ENCODE assay signal across 8 cellular contexts in the genomic region with DNA sequence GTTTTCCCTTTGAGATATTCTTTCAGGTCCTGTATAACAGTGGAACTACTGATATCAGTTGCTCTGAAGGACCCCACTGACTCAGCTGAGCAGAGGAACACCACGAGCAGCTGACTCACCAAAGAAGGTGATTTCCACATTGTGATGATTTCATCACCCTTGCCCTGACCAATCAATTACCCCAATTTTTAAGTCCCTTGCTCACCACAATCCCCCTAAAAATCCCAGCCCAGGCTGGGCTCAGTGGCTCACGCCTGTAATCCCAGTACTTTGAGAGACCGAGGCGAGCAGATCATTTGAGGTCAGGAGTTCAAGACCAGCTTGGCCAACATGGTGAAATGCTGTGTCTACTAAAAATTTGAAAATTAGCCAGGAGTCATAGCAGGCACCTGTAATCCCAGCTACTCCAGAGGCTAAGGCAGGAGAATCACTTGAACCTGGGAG.
DNase-seq lines count a peak whose midpoint lies in the region; TF ChIP-seq lines count a peak whose summit lies in the region.

No MANE protein-coding gene starts in this region.

- H3K79me2 ChIP-seq in OCI-LY3 (ENCODE audit: low read length) = no peaks in the 10 kb centered on the region

- no peaks in the 10 kb centered on the region for H3K27me3 ChIP-seq in OCI-LY3 (ENCODE audit: low read depth, low read length)

- peak; percentile 98 for DNase-seq in A172 (ENCODE audit: low spot score)
- DNase-seq in GM20000 (ENCODE audit: low spot score) = peak; percentile 18
- peak; percentile 22 for DNase-seq in coronary artery (ENCODE audit: low spot score)
- peak; percentile 29 to 63 for DNase-seq in stimulated activated CD4-positive, alpha-beta T cell treated with anti-CD3 and anti-CD28 coated beads, Interleukin-4, amount 100 ng/mL, for 4 hours
- DNase-seq in epidermal melanocyte (ENCODE audit: insufficient read length, low spot score) = no peak
- no peak for DNase-seq in foreskin melanocyte
- no peak for DNase-seq in amygdala (lab: John Stamatoyannopoulos, UW)

- TF ChIP-seq CTCF in GM20000 (IDR thresholded peaks at IDR 0.05; ENCODE audit: extremely low read depth, missing control alignments) (no peak), OCI-LY3 (IDR thresholded peaks at IDR 0.05; ENCODE audit: low read depth, low read length) (no peak), coronary artery (IDR thresholded peaks at IDR 0.05) (no peak)

- peaks cover 5% of the 10 kb centered on the region for H3K36me3 ChIP-seq in OCI-LY3 (replicated peaks; ENCODE audit: low read depth, low read length)

- H3K4me3 ChIP-seq in OCI-LY3 (ENCODE audit: low read length) (no peak overlapping the region), coronary artery (no peak overlapping the region)

- H4K20me1 ChIP-seq in OCI-LY3 (ENCODE audit: insufficient read depth, low read length) = no peaks in the 10 kb centered on the region

- H3K9ac ChIP-seq in OCI-LY3 (ENCODE audit: low read length) = no peak overlapping the region

- H3K4me1 ChIP-seq in OCI-LY3 (ENCODE audit: low read length) = peaks cover 20% of the 10 kb centered on the region

- H3K4me2 ChIP-seq in OCI-LY3 (ENCODE audit: low read length) = peak overlapping the region; percentile 19; the same call in 1 of the 2 replicates

- H2AFZ ChIP-seq in OCI-LY3 (ENCODE audit: low read depth, low read length) = no peak overlapping the region

- peaks cover 9% of the 10 kb centered on the region; the same call in 1 of the 2 replicates for H3K9me3 ChIP-seq in OCI-LY3 (ENCODE audit: insufficient read depth, low read length)

- H3K27ac ChIP-seq in OCI-LY3 (ENCODE audit: low read length) (0 out of 2 replicates have a peak overlapping the region, but pooled peaks have one; percentile 1), coronary artery (no peak overlapping the region)

Comparison
In these comparisons a context has a peak if more than half of its experiments do, and no peak if none do; other contexts are left out.
1. DNase-seq: peak in A172 (single experiment), GM20000 (single experiment), coronary artery (single experiment) and stimulated activated CD4-positive, alpha-beta T cell treated with anti-CD3 and anti-CD28 coated beads, Interleukin-4, amount 100 ng/mL, for 4 hours (2 of 2); none in epidermal melanocyte (single experiment), foreskin melanocyte (single experiment) and amygdala (0 of 56).